Comparison of ENCODE assay signal across 8 cellular contexts in genomic region chr1:54404939-54405880, GRCh38. TPM values are rescaled to one million over a fixed set of nuclear protein-coding genes. Genes with fewer than 3 reads are reported as not detected.
DNase-seq lines count a peak whose midpoint lies in the region; ATAC-seq and TF ChIP-seq lines count a peak whose summit lies in the region.

No MANE protein-coding gene starts in this region.

- no TSS peak for BruUV-seq in HCT116 (replicated peaks; lab: Mats Ljungman, UMichigan)

- no peak overlapping the region for H2AFZ ChIP-seq in HCT116 (ENCODE audit: low read depth, low read length, poor library complexity, severe bottlenecking)

- H3K4me1 Mint-ChIP-seq in activated CD4-positive, alpha-beta memory T cell treated with anti-CD3 and anti-CD28 coated beads for 36 hours (ENCODE audit: low read depth): peaks cover 74% of the 10 kb centered on the region
- H3K4me1 Mint-ChIP-seq in osteocyte (ENCODE audit: unreplicated experiment): peaks cover 38% of the 10 kb centered on the region

- peak overlapping the region; percentile 52 for H3K9ac ChIP-seq in HCT116 (ENCODE audit: low read length)

- RAD21 ChIA-PET in HCT116 (lab: Charles Lee; ENCODE audit: low non-redundant PET in 1 of 2, low total read pairs in 2 of 2, uncharacterized antibody in 2 of 2, unreplicated experiment in 2 of 2): no interaction called here

- no peaks in the 10 kb centered on the region for H3K27me3 ChIP-seq in HCT116 (ENCODE audit: insufficient read depth, low read length)

- TF ChIP-seq CTCF in C4-2B (conservative IDR thresholded peaks at IDR 0.05) (no peak), HCT116 (IDR thresholded peaks at IDR 0.05 in 2 of 3, conservative IDR thresholded peaks at IDR 0.05 in 1 of 3; ENCODE audit: borderline replicate concordance in 1 of 3, insufficient read depth in 1 of 3, low read depth in 2 of 3, low read length in 2 of 3) (no peak), foreskin fibroblast (IDR thresholded peaks at IDR 0.05; ENCODE audit: low read depth, low read length) (no peak), osteocyte (IDR thresholded peaks at IDR 0.05) (no peak)

- TF ChIP-seq POLR2A in HCT116 (IDR thresholded peaks at IDR 0.05; ENCODE audit: borderline replicate concordance, extremely low read depth, insufficient read depth, insufficient read length): no peak

- H3K27ac Mint-ChIP-seq in activated CD4-positive, alpha-beta memory T cell treated with anti-CD3 and anti-CD28 coated beads for 36 hours: peak overlapping the region; percentile 21
- H3K27ac Mint-ChIP-seq in osteocyte (ENCODE audit: unreplicated experiment): no peak overlapping the region

- intact Hi-C loops in HCT116 (cut with micrococcal nuclease): loop anchor here (5.0 to 10.0 kb wide), 3 partner anchors 200 to 543 kb away; partner anchors contain the start of genes CYB5RL and MRPL37
- intact Hi-C loops in activated CD4-positive, alpha-beta memory T cell treated with anti-CD3 and anti-CD28 coated beads for 36 hours (cut with micrococcal nuclease): loop anchor here (5.0 kb wide), 2 partner anchors 283 to 458 kb away; partner anchors contain the start of genes IFT25 and LRRC42

- H3K4me2 ChIP-seq in HCT116 (ENCODE audit: low read length): peak overlapping the region; percentile 95

- no peaks in the 10 kb centered on the region for H3K27me3 Mint-ChIP-seq in activated CD4-positive, alpha-beta memory T cell treated with anti-CD3 and anti-CD28 coated beads for 36 hours
- no peaks in the 10 kb centered on the region for H3K27me3 Mint-ChIP-seq in osteocyte (ENCODE audit: unreplicated experiment)

- H3K4me1 ChIP-seq in HCT116 (ENCODE audit: control insufficient read depth in 1 of 2, insufficient read depth in 2 of 2, low read length in 2 of 2): peaks cover 30 to 41% of the 10 kb centered on the region in 2 experiments

- H3K36me3 Mint-ChIP-seq in activated CD4-positive, alpha-beta memory T cell treated with anti-CD3 and anti-CD28 coated beads for 36 hours: peaks cover 39% of the 10 kb centered on the region
- H3K36me3 Mint-ChIP-seq in osteocyte (ENCODE audit: unreplicated experiment): peaks cover 21% of the 10 kb centered on the region

- no peaks in the 10 kb centered on the region for H3K9me3 ChIP-seq in HCT116 (ENCODE audit: control insufficient read depth in 1 of 2, insufficient read depth in 1 of 2, low read depth in 1 of 2, low read length in 2 of 2)

- no peaks in the 10 kb centered on the region for H3K9me2 ChIP-seq in HCT116 (ENCODE audit: insufficient read depth)

- DNase-seq in HCT116 (ENCODE audit: low read depth, low spot score) (no peak), foreskin fibroblast (peak in 1 of 2 donors; percentile 66), osteocyte (ENCODE audit: extremely low spot score, unreplicated experiment) (no peak), NCI-H446 treated with DMSO at 0.1 percent for 48 hours (lab: John Stamatoyannopoulos, UW) (no peak)
- peak; percentile 23 for DNase-seq in activated CD4-positive, alpha-beta memory T cell treated with anti-CD3 and anti-CD28 coated beads for 36 hours

- CTCF ChIA-PET in HCT116 (lab: Charles Lee): no interaction called here
- CTCF ChIA-PET in activated CD4-positive, alpha-beta memory T cell treated with anti-CD3 and anti-CD28 coated beads for 36 hours (lab: Charles Lee): interaction anchor here (1.0 kb wide), 1 partner anchor 47 kb away, joined by 3 read pairs; no protein-coding TSS in a partner anchor

- no peaks in the 10 kb centered on the region for H3K9me3 Mint-ChIP-seq in activated CD4-positive, alpha-beta memory T cell treated with anti-CD3 and anti-CD28 coated beads for 36 hours
- no peaks in the 10 kb centered on the region for H3K9me3 Mint-ChIP-seq in osteocyte (ENCODE audit: unreplicated experiment)

- no peak for ATAC-seq in HCT116
- no peak for ATAC-seq in GM21786 (IDR thresholded peaks at IDR 0.05; ENCODE audit: unreplicated experiment)
- ATAC-seq in HG03342 (IDR thresholded peaks at IDR 0.05; ENCODE audit: unreplicated experiment): no peak

- H3K4me3 ChIP-seq in HCT116 (replicated peaks in 1 of 2; ENCODE audit: low read depth in 1 of 2, low read length in 2 of 2) (peak overlapping the region; percentile 49 to 64), foreskin fibroblast (ENCODE audit: low read depth in 1 of 2, low read length in 2 of 2) (peak overlapping the region; percentile 72 to 83)

- H3K79me2 ChIP-seq in HCT116 (ENCODE audit: insufficient read depth, low read length): no peaks in the 10 kb centered on the region

- peaks cover 9 to 15% of the 10 kb centered on the region in 2 experiments; a peak in 3 of 4 replicates for H3K36me3 ChIP-seq in HCT116 (ENCODE audit: control insufficient read depth in 1 of 2, insufficient read depth in 2 of 2, low read length in 2 of 2)

- H3K4me3 Mint-ChIP-seq in activated CD4-positive, alpha-beta memory T cell treated with anti-CD3 and anti-CD28 coated beads for 36 hours: peak overlapping the region; percentile 78
- peak overlapping the region; percentile 77 for H3K4me3 Mint-ChIP-seq in osteocyte (ENCODE audit: unreplicated experiment)

- peak; percentile 40 for TF ChIP-seq RAD21 in HCT116 (IDR thresholded peaks at IDR 0.05; ENCODE audit: low read depth)

- no peaks in the 10 kb centered on the region for H4K20me1 ChIP-seq in HCT116 (ENCODE audit: insufficient read depth)

- H3K27ac ChIP-seq in C4-2B (peak overlapping the region; percentile 93), HCT116 (ENCODE audit: low read depth, low read length) (no peak overlapping the region; the same call in 1 of the 2 replicates)

- POLR2A ChIA-PET in HCT116 (lab: Charles Lee): no interaction called here
- POLR2A ChIA-PET in activated CD4-positive, alpha-beta memory T cell treated with anti-CD3 and anti-CD28 coated beads for 36 hours (lab: Charles Lee): interaction anchor here (2.2 to 2.5 kb wide), 2 partner anchors 46 to 83 kb away, joined by 10 to 22 read pairs; no protein-coding TSS in a partner anchor

TF ChIP-seq in HCT116, 20 proteins besides CTCF, POLR2A, EP300 and RAD21:
- TF ChIP-seq EGR1 (IDR thresholded peaks at IDR 0.05; ENCODE audit: low read depth) (no peak), FOSL1 (IDR thresholded peaks at IDR 0.05; ENCODE audit: low read depth) (no peak), EZH2 (IDR thresholded peaks at IDR 0.05) (no peak)

RNA-seq across cellular contexts. Expression of gene SSBP3, which starts 1.0 kb away (rescaled TPM):
- total RNA-seq in HCT116 (2021; ENCODE audit: unreplicated experiment): 37.5 TPM
- 19.1 and 23.8 TPM in 2 replicates for polyA plus RNA-seq in HCT116 (2012)
- 10 to 100 TPM; 44.4 to 49.6 TPM for total RNA-seq in activated CD4-positive, alpha-beta memory T cell treated with anti-CD3 and anti-CD28 coated beads for 36 hours
- 56.4 and 68.1 TPM in 2 replicates for total RNA-seq in osteocyte
